In genomic region chr15:62436235-62436634, GRCh38 we compare ENCODE assay signal across 15 cellular contexts. TPM values are rescaled to one million over a fixed set of nuclear protein-coding genes. Genes with fewer than 3 reads are reported as not detected.
DNase-seq lines count a peak whose midpoint lies in the region; ATAC-seq and TF ChIP-seq lines count a peak whose summit lies in the region.
"Had no signal": no experiment of that assay in that cellular context is flagged by ENCODE, and none has a peak within 500 bp of the region (broad histone marks: within the 10 kb centered on the region; RNA-seq: fewer than 3 reads in every experiment).

No MANE protein-coding gene starts in this region.

- H3K79me2 ChIP-seq in neural progenitor cell (ENCODE audit: low read depth) = no peaks in the 10 kb centered on the region

- peaks cover 55% of the 10 kb centered on the region for H3K4me1 ChIP-seq in psoas muscle
- no peaks in the 10 kb centered on the region for H3K4me1 ChIP-seq in neural progenitor cell
- H3K4me1 ChIP-seq: BLaER1 had no signal

- H3K4me3 Mint-ChIP-seq in neural progenitor cell = no peak overlapping the region
- H3K4me3 Mint-ChIP-seq: CD4-positive, CD25-positive, alpha-beta regulatory T cell had no signal

- no peaks in the 10 kb centered on the region for H3K36me3 ChIP-seq in psoas muscle (ENCODE audit: insufficient read depth in 1 of 2, low read depth in 1 of 2)
- H3K36me3 ChIP-seq in neural progenitor cell = no peaks in the 10 kb centered on the region
- H3K36me3 ChIP-seq: BLaER1 had no signal

- no peaks in the 10 kb centered on the region for H3K9me3 Mint-ChIP-seq in neural progenitor cell

- WGBS in psoas muscle, 3 donors = 32 to 73% (median 50%) methylated on average over 4 of the region's 4 CpGs

- ATAC-seq in Right ventricle myocardium superior (ENCODE audit: poor library complexity) (peak; percentile 15), left cardiac atrium (no peak), psoas muscle (peak in 1 of 4 donors; percentile 26)

- no peaks in the 10 kb centered on the region for H3K27me3 ChIP-seq in psoas muscle (ENCODE audit: insufficient read depth in 3 of 3, low read length in 2 of 3)
- no peaks in the 10 kb centered on the region for H3K27me3 ChIP-seq in neural progenitor cell
- H3K27me3 ChIP-seq: BLaER1 had no signal

- H3F3A ChIP-seq in neural progenitor cell (ENCODE audit: low read depth) = no peaks in the 10 kb centered on the region

- no peak overlapping the region for H3K4me3 ChIP-seq in psoas muscle
- H3K4me3 ChIP-seq in neural progenitor cell = no peak overlapping the region
- H3K4me3 ChIP-seq: BLaER1 had no signal

- H3K36me3 Mint-ChIP-seq in neural progenitor cell = no peaks in the 10 kb centered on the region
- H3K36me3 Mint-ChIP-seq: CD4-positive, CD25-positive, alpha-beta regulatory T cell had no signal

- no peaks in the 10 kb centered on the region for H3K27me3 Mint-ChIP-seq in neural progenitor cell (ENCODE audit: insufficient read depth, low read depth)

- H3K4me1 Mint-ChIP-seq in neural progenitor cell = peaks cover 10% of the 10 kb centered on the region
- H3K4me1 Mint-ChIP-seq: CD4-positive, CD25-positive, alpha-beta regulatory T cell had no signal

- no peak overlapping the region for H2AFZ ChIP-seq in neural progenitor cell (replicated peaks)

- H3K27ac ChIP-seq in psoas muscle (peak overlapping the region; percentile 30), neural progenitor cell (no peak overlapping the region)
- H3K27ac ChIP-seq: BLaER1, HL-60 had no signal

- DNase-seq in Right ventricle myocardium superior = no peak
- DNase-seq in left cardiac atrium = no peak
- DNase-seq in mesenteric fat pad (ENCODE audit: low spot score) = peak; percentile 12
- no peak for DNase-seq in psoas muscle
- no peak for DNase-seq in T-helper 9 cell
- no peak for DNase-seq in neural progenitor cell (ENCODE audit: low spot score)
- no peak for DNase-seq in COR-L47 (lab: John Stamatoyannopoulos, UW)
- DNase-seq: 8988T; AML-193; Calu3; CD4-positive, CD25-positive, alpha-beta regulatory T cell; DMS 273 treated with DMSO at 0.1 percent for 48 hours; HCEC 1CT had no signal

- TF ChIP-seq CTCF in psoas muscle (IDR thresholded peaks at IDR 0.05) (no peak), neural progenitor cell (IDR thresholded peaks at IDR 0.05) (no peak)

- H3K9ac ChIP-seq in neural progenitor cell = no peak overlapping the region
- H3K9ac ChIP-seq: BLaER1 had no signal

- H3K9me3 ChIP-seq in psoas muscle = no peaks in the 10 kb centered on the region
- no peaks in the 10 kb centered on the region for H3K9me3 ChIP-seq in neural progenitor cell (ENCODE audit: low read depth)
- H3K9me3 ChIP-seq: BLaER1 had no signal

- intact Hi-C loops in Right ventricle myocardium superior (cut with DNase I) = no loop called here
- intact Hi-C loops in left cardiac atrium (cut with DNase I) = no loop called here
- intact Hi-C loops in psoas muscle (cut with DNase I) = no loop called here

- H3K27ac Mint-ChIP-seq in neural progenitor cell = no peak overlapping the region
- H3K27ac Mint-ChIP-seq: CD4-positive, CD25-positive, alpha-beta regulatory T cell had no signal

- H3K4me2 ChIP-seq in neural progenitor cell = no peak overlapping the region
- H3K4me2 ChIP-seq: BLaER1 had no signal

- no peaks in the 10 kb centered on the region for H4K20me1 ChIP-seq in neural progenitor cell (ENCODE audit: low read depth)
- H4K20me1 ChIP-seq: BLaER1 had no signal

RNA-seq across cellular contexts. Expression of gene TLN2, which starts 45.9 kb away (rescaled TPM):
- total RNA-seq in Right ventricle myocardium superior (40.2 TPM), left cardiac atrium (10 to 100 TPM; 26.0 to 36.4 TPM), mesenteric fat pad (122 TPM), psoas muscle (10 to 100 TPM; 22.4 to 46.4 (median 24.9) TPM), neural progenitor cell (ENCODE audit: low replicate concordance) (11.7 and 15.6 TPM in 2 replicates)
- polyA plus RNA-seq in psoas muscle = 1 to 10 TPM; 5.5 to 8.0 (median 8.0) TPM
